Comparison of ENCODE assay signal across 15 cellular contexts in the genomic region with DNA sequence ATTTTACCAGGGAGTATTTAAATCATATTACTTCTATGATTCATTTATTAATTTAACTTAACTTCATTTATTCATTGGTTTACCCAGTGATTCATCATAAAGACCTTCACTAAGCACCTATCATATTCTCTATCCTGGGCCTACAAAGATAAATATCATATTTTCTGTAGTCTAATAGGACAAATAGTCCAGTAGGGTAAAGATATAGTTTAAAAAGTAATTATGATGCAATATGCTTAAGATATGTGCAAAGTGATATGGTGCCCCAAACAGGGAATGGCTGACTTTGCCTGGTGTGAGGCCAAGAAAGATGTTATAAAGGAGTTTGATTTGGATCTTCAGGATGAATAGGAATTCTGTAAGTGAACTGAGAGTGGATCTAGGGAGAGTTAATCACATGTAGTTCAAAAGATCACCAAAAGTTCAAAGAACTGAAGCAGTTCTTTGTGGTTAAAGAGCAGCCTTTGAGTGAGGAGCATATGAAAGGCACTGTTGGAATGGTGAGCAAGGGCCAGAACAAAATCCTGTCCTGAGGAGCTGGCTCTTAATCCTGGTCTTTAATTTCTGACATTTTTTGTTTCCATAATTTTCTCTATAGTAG. TPM values are rescaled to one million over a fixed set of nuclear protein-coding genes. Genes with fewer than 3 reads are reported as not detected.
DNase-seq lines count a peak whose midpoint lies in the region; ATAC-seq and TF ChIP-seq lines count a peak whose summit lies in the region.
"Had no signal": no experiment of that assay in that cellular context is flagged by ENCODE, and none has a peak within 500 bp of the region (broad histone marks: within the 10 kb centered on the region; RNA-seq: fewer than 3 reads in every experiment).

No MANE protein-coding gene starts in this region.

- H3K27me3 ChIP-seq in left ventricle myocardium inferior (ENCODE audit: low read depth) (no peaks in the 10 kb centered on the region), right cardiac atrium (ENCODE audit: control insufficient read depth, insufficient read depth) (no peaks in the 10 kb centered on the region)
- H3K27me3 ChIP-seq: BLaER1 had no signal

- no peak for DNase-seq in left ventricle myocardium inferior
- DNase-seq in right cardiac atrium, result no peak
- DNase-seq in SK-MEL-5 (ENCODE audit: low read depth, low spot score), result peak; percentile 51
- no peak for DNase-seq in left lobe of liver (ENCODE audit: low spot score)
- DNase-seq in SIG-M5 treated with dmso at 0.1 percent for 504 hours (lab: John Stamatoyannopoulos, UW; ENCODE audit: unreplicated experiment), result no peak
- DNase-seq: 8988T; AML-193; CD8-positive, alpha-beta memory T cell; DMS79; EL; H7 had no signal

- H3K36me3 ChIP-seq in left ventricle myocardium inferior, result no peaks in the 10 kb centered on the region
- H3K36me3 ChIP-seq: BLaER1 had no signal

- intact Hi-C loops in left ventricle myocardium inferior (cut with micrococcal nuclease), result no loop called here
- intact Hi-C loops in right cardiac atrium (cut with DNase I), result no loop called here

- no peak overlapping the region for H3K4me3 ChIP-seq in left ventricle myocardium inferior
- H3K4me3 ChIP-seq in right cardiac atrium (ENCODE audit: low read length), result no peak overlapping the region
- H3K4me3 ChIP-seq: BLaER1 had no signal

- peaks cover 24% of the 10 kb centered on the region for H3K4me1 ChIP-seq in left ventricle myocardium inferior
- peaks cover 3% of the 10 kb centered on the region for H3K4me1 ChIP-seq in right cardiac atrium (ENCODE audit: control insufficient read depth, insufficient read depth, low read length)
- H3K4me1 ChIP-seq: BLaER1 had no signal

- H3K9me3 ChIP-seq in left ventricle myocardium inferior (replicated peaks) (no peaks in the 10 kb centered on the region), right cardiac atrium (ENCODE audit: control insufficient read depth, low read length) (no peaks in the 10 kb centered on the region)
- H3K9me3 ChIP-seq: BLaER1 had no signal

- in situ Hi-C loops in SK-MEL-5 (cut with HindIII; ENCODE audit: low pct_unique_long_range_greater_than_20kb, low sequenced_read_pairs), result no loop called here

- H3K27ac ChIP-seq in left ventricle myocardium inferior (replicated peaks), result peak overlapping the region; percentile 37
- no peak overlapping the region for H3K27ac ChIP-seq in right cardiac atrium (ENCODE audit: low read length)
- H3K27ac ChIP-seq: BLaER1 had no signal

- ATAC-seq in right cardiac atrium (no peak), left lobe of liver (peak; percentile 19), HG02852 (IDR thresholded peaks at IDR 0.05; ENCODE audit: unreplicated experiment) (no peak), HG03095 (IDR thresholded peaks at IDR 0.05; ENCODE audit: unreplicated experiment) (no peak)

- TF ChIP-seq CTCF in left ventricle myocardium inferior (IDR thresholded peaks at IDR 0.05; ENCODE audit: borderline replicate concordance), result no peak

RNA-seq across cellular contexts. Expression of gene MLIP, which starts 45.5 kb away (rescaled TPM):
- total RNA-seq in left ventricle myocardium inferior (397 TPM), right cardiac atrium (100 to 1,000 TPM; 255 to 336 (median 302) TPM), left lobe of liver (18.4 TPM)
- 154 TPM for polyA plus RNA-seq in right cardiac atrium
- total RNA-seq in SK-MEL-5 (2014; rRNA removed; shearing (Covaris generic)), result 16.6 and 23.9 TPM in 2 replicates
- 9.5 and 11.2 TPM in 2 replicates for polyA plus RNA-seq in SK-MEL-5 (2015; cell fraction: cytosol; rRNA removed)
- polyA plus RNA-seq in SK-MEL-5 (2015; cell fraction: nucleus; rRNA removed), result 2.0 and 7.9 TPM in 2 replicates
- total RNA-seq: CD8-positive, alpha-beta memory T cell; H7; HT-29 had no signal
- polyA plus RNA-seq: CD8-positive, alpha-beta memory T cell had no signal

Comparison
In these comparisons a context has a peak if more than half of its experiments do, and no peak if none do; other contexts are left out.
1. RNA of gene MLIP, which starts 45.5 kb away (total RNA-seq): 397 TPM in left ventricle myocardium inferior (single experiment) and 255 to 336 TPM in right cardiac atrium; 16.6 to 23.9 TPM in SK-MEL-5 and 18.4 TPM in left lobe of liver (single experiment); every median in the first group is over 10 times any median in the second.